Comparison of ENCODE assay signal across 24 cellular contexts in genomic region chr18:13989209-13989608, GRCh38.
"Had no signal": no experiment of that assay in that cellular context is flagged by ENCODE, and none has a peak within 500 bp of the region (broad histone marks: within the 10 kb centered on the region; RNA-seq: fewer than 3 reads in every experiment).

No MANE protein-coding gene starts in this region.

- H3K9me3 Mint-ChIP-seq: activated CD8-positive, alpha-beta T cell treated with anti-CD3 and anti-CD28 coated beads for 36 hours; activated naive CD4-positive, alpha-beta T cell treated with anti-CD3 and anti-CD28 coated beads for 36 hours; activated naive CD8-positive, alpha-beta T cell treated with anti-CD3 and anti-CD28 coated beads, Interleukin-2, amount 50 U/mL, for 24 hours; activated T-helper 2 cell treated with anti-CD3 and anti-CD28 coated beads, Interferon-gamma antibody, Interleukin-2, Interleukin-4, amounts not matched to agents 10 μg/mL and 5 μg/mL and 100 μg/mL, durations not matched to agents 14 hours and 24 hours and 36 hours; central memory CD8-positive, alpha-beta T cell had no signal

- H3K9me3 ChIP-seq: colonic mucosa, left ventricle myocardium inferior, mucosa of descending colon, right atrium auricular region, tibial artery had no signal

- H3K4me1 Mint-ChIP-seq: activated CD4-positive, alpha-beta T cell treated with anti-CD3 and anti-CD28 coated beads, Interleukin-2, amount 10 ng/mL, durations not matched to agents 24 days and 14 days; activated naive CD8-positive, alpha-beta T cell treated with anti-CD3 and anti-CD28 coated beads, Interleukin-2, amount 50 U/mL, for 24 hours; central memory CD8-positive, alpha-beta T cell; immature natural killer cell; memory B cell; naive B cell; neural crest cell had no signal

- H3K4me3 Mint-ChIP-seq: activated CD4-positive, alpha-beta T cell treated with anti-CD3 and anti-CD28 coated beads, Interleukin-2, amount 10 ng/mL, durations not matched to agents 24 days and 14 days; activated CD8-positive, alpha-beta T cell treated with anti-CD3 and anti-CD28 coated beads for 36 hours; activated naive CD4-positive, alpha-beta T cell treated with anti-CD3 and anti-CD28 coated beads for 36 hours; activated naive CD8-positive, alpha-beta T cell treated with anti-CD3 and anti-CD28 coated beads, Interleukin-2, amount 50 U/mL, for 24 hours; central memory CD8-positive, alpha-beta T cell; immature natural killer cell; memory B cell; naive B cell; neural crest cell had no signal

- H3K4me3 ChIP-seq: colonic mucosa, left ventricle myocardium inferior, mucosa of descending colon, right atrium auricular region, tibial artery had no signal

- H3K27ac Mint-ChIP-seq: activated CD4-positive, alpha-beta T cell treated with anti-CD3 and anti-CD28 coated beads, Interleukin-2, amount 10 ng/mL, durations not matched to agents 24 days and 14 days; activated CD8-positive, alpha-beta T cell treated with anti-CD3 and anti-CD28 coated beads for 36 hours; activated naive CD4-positive, alpha-beta T cell treated with anti-CD3 and anti-CD28 coated beads for 36 hours; activated naive CD8-positive, alpha-beta T cell treated with anti-CD3 and anti-CD28 coated beads, Interleukin-2, amount 50 U/mL, for 24 hours; activated T-helper 2 cell treated with anti-CD3 and anti-CD28 coated beads, Interferon-gamma antibody, Interleukin-2, Interleukin-4, amounts not matched to agents 10 μg/mL and 5 μg/mL and 100 μg/mL, durations not matched to agents 14 hours and 24 hours and 36 hours; immature natural killer cell; memory B cell; naive B cell; progenitor cell of endocrine pancreas had no signal

- H3K4me1 ChIP-seq: colonic mucosa, left ventricle myocardium inferior, right atrium auricular region, tibial artery had no signal

- DNase-seq: activated CD4-positive, alpha-beta T cell treated with anti-CD3 and anti-CD28 coated beads, Interleukin-2, amount 10 ng/mL, durations not matched to agents 24 days and 14 days; activated CD8-positive, alpha-beta T cell treated with anti-CD3 and anti-CD28 coated beads for 36 hours; activated naive CD4-positive, alpha-beta T cell treated with anti-CD3 and anti-CD28 coated beads for 36 hours; activated naive CD8-positive, alpha-beta T cell treated with anti-CD3 and anti-CD28 coated beads, Interleukin-2, amount 50 U/mL, for 24 hours; activated T-cell treated with anti-CD3 and anti-CD28 coated beads, Interleukin-2, amount 50 U/mL, for 1 hour; anterior cingulate cortex; brain microvascular endothelial cell; colonic mucosa; foreskin melanocyte; immature natural killer cell; kidney glomerular epithelial cell; left ventricle myocardium inferior; mucosa of descending colon; naive B cell; stimulated activated CD4-positive, alpha-beta T cell treated with anti-CD3 and anti-CD28 coated beads, Interleukin-2, amount 100 ng/mL, for 24 hours; stimulated activated naive CD8-positive, alpha-beta T cell treated with anti-CD3 and anti-CD28 coated beads, Interleukin-15, Interleukin-2, amounts not matched to agents 100 U/mL and 50 U/mL, for 24 hours; T1000; tibial artery had no signal

- H3K27me3 Mint-ChIP-seq: activated CD4-positive, alpha-beta T cell treated with anti-CD3 and anti-CD28 coated beads, Interleukin-2, amount 10 ng/mL, durations not matched to agents 24 days and 14 days; activated CD8-positive, alpha-beta T cell treated with anti-CD3 and anti-CD28 coated beads for 36 hours; memory B cell had no signal

- H3K27me3 ChIP-seq: brain microvascular endothelial cell, colonic mucosa, right atrium auricular region, tibial artery had no signal

- H3K36me3 Mint-ChIP-seq: immature natural killer cell, memory B cell, naive B cell had no signal

- ATAC-seq: activated CD8-positive, alpha-beta T cell treated with anti-CD3 and anti-CD28 coated beads for 36 hours; activated naive CD8-positive, alpha-beta T cell treated with anti-CD3 and anti-CD28 coated beads, Interleukin-2, amount 50 U/mL, for 24 hours; mucosa of descending colon; stimulated activated naive CD8-positive, alpha-beta T cell treated with anti-CD3 and anti-CD28 coated beads, Interleukin-15, Interleukin-2, amounts not matched to agents 100 U/mL and 50 U/mL, for 24 hours had no signal

- H3K36me3 ChIP-seq: brain microvascular endothelial cell, colonic mucosa, left ventricle myocardium inferior, right atrium auricular region, tibial artery had no signal

- H3K27ac ChIP-seq: brain microvascular endothelial cell, colonic mucosa, left ventricle myocardium inferior, right atrium auricular region, tibial artery had no signal
